In genomic region chr22:29799217-29799680, GRCh38 we compare ENCODE assay signal across 8 cellular contexts. TPM values are rescaled to one million over a fixed set of nuclear protein-coding genes. Genes with fewer than 3 reads are reported as not detected.
A peak's percentile ranks its signal among the peaks of the same experiment; 100 is the strongest.
DNase-seq lines count a peak whose midpoint lies in the region; ATAC-seq and TF ChIP-seq lines count a peak whose summit lies in the region.

No MANE protein-coding gene starts in this region.

- intact Hi-C loops in body of pancreas (cut with DNase I) = no loop called here
- intact Hi-C loops in thyroid gland (cut with DNase I) = no loop called here

- TF ChIP-seq POLR2A in body of pancreas (IDR thresholded peaks at IDR 0.05) (no peak), thyroid gland (IDR thresholded peaks at IDR 0.05) (no peak)

- 46 to 54% methylated on average over 6 to 8 of the region's 8 CpGs for WGBS in body of pancreas, 2 donors
- 22 to 28% methylated on average over 4 to 6 of the region's 8 CpGs for WGBS in thyroid gland, 2 donors

- TF ChIP-seq CTCF in AG10803 (conservative IDR thresholded peaks at IDR 0.05; ENCODE audit: low read length) = peak; percentile 44
- TF ChIP-seq CTCF in body of pancreas (IDR thresholded peaks at IDR 0.05) = peak in 4 of 7 experiments; percentile 24 to 32 (median 26)
- TF ChIP-seq CTCF in kidney epithelial cell (IDR thresholded peaks at IDR 0.05; ENCODE audit: insufficient read depth, low read length, poor library complexity, severe bottlenecking) = no peak
- TF ChIP-seq CTCF in thyroid gland (IDR thresholded peaks at IDR 0.05) = peak in 3 of 6 experiments; percentile 13 to 50 (median 20)

- H3K4me3 ChIP-seq in AG10803 (ENCODE audit: low read length) (peak overlapping the region; percentile 36), body of pancreas (no peak overlapping the region), kidney epithelial cell (ENCODE audit: low read depth, low read length) (no peak overlapping the region), thyroid gland (replicated peaks in 1 of 3) (no peak overlapping the region)

- H3K27ac ChIP-seq in body of pancreas = peak overlapping the region; percentile 60 to 85 (median 76)
- peak overlapping the region; percentile 80 to 89 (median 87) for H3K27ac ChIP-seq in thyroid gland

- H3K4me1 Mint-ChIP-seq in activated T-helper 17 cell treated with anti-CD3 and anti-CD28 coated beads, Interleukin-2, amount 50 U/mL, for 72 hours = no peaks in the 10 kb centered on the region

- H3K4me3 Mint-ChIP-seq in activated T-helper 17 cell treated with anti-CD3 and anti-CD28 coated beads, Interleukin-2, amount 50 U/mL, for 72 hours = no peak overlapping the region

- H3K27me3 ChIP-seq in body of pancreas = no peaks in the 10 kb centered on the region
- no peaks in the 10 kb centered on the region for H3K27me3 ChIP-seq in kidney epithelial cell (ENCODE audit: control insufficient read depth, insufficient read depth, low read length)
- no peaks in the 10 kb centered on the region for H3K27me3 ChIP-seq in thyroid gland

- peaks cover 0 to under 1% of the 10 kb centered on the region in 2 donors for H3K36me3 ChIP-seq in body of pancreas (replicated peaks in 1 of 2; ENCODE audit: insufficient read depth in 1 of 2, low read depth in 2 of 2)
- H3K36me3 ChIP-seq in kidney epithelial cell (ENCODE audit: control insufficient read depth, insufficient read depth, low read length) = no peaks in the 10 kb centered on the region
- peaks cover 18 to 33% of the 10 kb centered on the region in 2 donors for H3K36me3 ChIP-seq in thyroid gland

- H3K4me1 ChIP-seq in body of pancreas = peaks cover 48% of the 10 kb centered on the region
- H3K4me1 ChIP-seq in thyroid gland = peaks cover 17 to 32% of the 10 kb centered on the region in 2 donors

- peak; percentile 91 for ATAC-seq in body of pancreas
- no peak for ATAC-seq in activated T-helper 17 cell treated with anti-CD3 and anti-CD28 coated beads, Interleukin-2, amount 50 U/mL, for 72 hours (replicated peaks)

- no peak overlapping the region for H3K27ac Mint-ChIP-seq in activated T-helper 17 cell treated with anti-CD3 and anti-CD28 coated beads, Interleukin-2, amount 50 U/mL, for 72 hours

- H3K36me3 Mint-ChIP-seq in activated T-helper 17 cell treated with anti-CD3 and anti-CD28 coated beads, Interleukin-2, amount 50 U/mL, for 72 hours (ENCODE audit: low read depth) = peaks cover 84% of the 10 kb centered on the region

- DNase-seq in AG10803 (ENCODE audit: low read depth) = peak; percentile 99
- DNase-seq in LHCN-M2 (ENCODE audit: low read depth) = peak; percentile 99
- DNase-seq in body of pancreas = peak; percentile 77 to 94 (median 88)
- DNase-seq in kidney epithelial cell (ENCODE audit: low read depth) = peak; percentile 57
- peak; percentile 96 to 97 for DNase-seq in thyroid gland
- no peak for DNase-seq in NK-92 treated with Interleukin-12 subunit alpha and Interleukin-12 subunit beta, amount 100 ng/mL, for 24 hours (lab: John Stamatoyannopoulos, UW)
- DNase-seq in cerebellum (ENCODE audit: low spot score) = no peak

- H3K27me3 Mint-ChIP-seq in activated T-helper 17 cell treated with anti-CD3 and anti-CD28 coated beads, Interleukin-2, amount 50 U/mL, for 72 hours = no peaks in the 10 kb centered on the region

- H3K9me3 ChIP-seq in body of pancreas = no peaks in the 10 kb centered on the region
- no peaks in the 10 kb centered on the region for H3K9me3 ChIP-seq in thyroid gland

- no peaks in the 10 kb centered on the region for H3K9me3 Mint-ChIP-seq in activated T-helper 17 cell treated with anti-CD3 and anti-CD28 coated beads, Interleukin-2, amount 50 U/mL, for 72 hours

RNA-seq across cellular contexts. Expression of gene UQCR10, which starts 32.1 kb away (rescaled TPM):
- total RNA-seq in LHCN-M2 (2014; rRNA removed) = 66.1 and 72.8 TPM in 2 replicates
- polyA plus RNA-seq in LHCN-M2 (2012) = 289 TPM
- 10 to 100 TPM; 21.0 to 27.4 TPM for total RNA-seq in body of pancreas
- total RNA-seq in kidney epithelial cell = 62.0 and 75.5 TPM in 2 replicates
- total RNA-seq in thyroid gland = 100 to 1,000 TPM in 1 of 4 donors, 10 to 100 TPM in 3; 20.6 to 134 (median 70.8) TPM
- 100 to 1,000 TPM in 1 of 2 donors, 10 to 100 TPM in 1; 62.8 to 106 TPM for total RNA-seq in activated T-helper 17 cell treated with anti-CD3 and anti-CD28 coated beads, Interleukin-2, amount 50 U/mL, for 72 hours
- total RNA-seq in cerebellum = 40.3 TPM

RNA-seq across cellular contexts. Expression of gene ZMAT5, which starts 32.4 kb away (rescaled TPM):
- total RNA-seq in LHCN-M2 (2014; rRNA removed) (38.2 and 41.3 TPM in 2 replicates), body of pancreas (1 to 10 TPM; 9.1 to 9.9 TPM), kidney epithelial cell (34.2 and 37.1 TPM in 2 replicates), thyroid gland (10 to 100 TPM; 16.2 to 40.1 (median 24.3) TPM), cerebellum (9.3 TPM)
- 43.7 TPM for polyA plus RNA-seq in LHCN-M2 (2012)
- total RNA-seq in activated T-helper 17 cell treated with anti-CD3 and anti-CD28 coated beads, Interleukin-2, amount 50 U/mL, for 72 hours = 10 to 100 TPM; 17.8 to 29.7 TPM

RNA-seq across cellular contexts. Expression of gene ASCC2, which starts 38.8 kb away (rescaled TPM):
- total RNA-seq in LHCN-M2 (2014; rRNA removed) (36.0 and 36.9 TPM in 2 replicates), body of pancreas (10 to 100 TPM; 34.3 to 42.0 TPM), kidney epithelial cell (38.6 and 41.7 TPM in 2 replicates), thyroid gland (10 to 100 TPM; 47.6 to 66.8 (median 51.3) TPM), cerebellum (35.4 TPM)
- polyA plus RNA-seq in LHCN-M2 (2012) = 54.4 TPM
- total RNA-seq in activated T-helper 17 cell treated with anti-CD3 and anti-CD28 coated beads, Interleukin-2, amount 50 U/mL, for 72 hours = 10 to 100 TPM; 62.0 to 79.4 TPM

Comparison
In these comparisons a context has a peak if more than half of its experiments do, and no peak if none do; other contexts are left out.
1. DNase-seq: peak in AG10803 (single experiment), LHCN-M2 (single experiment), body of pancreas (4 of 4), kidney epithelial cell (single experiment) and thyroid gland (2 of 2); none in NK-92 treated with Interleukin-12 subunit alpha and Interleukin-12 subunit beta, amount 100 ng/mL, for 24 hours (single experiment) and cerebellum (single experiment).